18 cellular contexts compared by ENCODE assay signal in genomic region chr19:4585556-4585955, GRCh38. TPM values are rescaled to one million over a fixed set of nuclear protein-coding genes. Genes with fewer than 3 reads are reported as not detected.
A peak's percentile ranks its signal among the peaks of the same experiment; 100 is the strongest.
DNase-seq lines count a peak whose midpoint lies in the region; ATAC-seq, FAIRE-seq and TF ChIP-seq lines count a peak whose summit lies in the region.
"Had no signal": no experiment of that assay in that cellular context is flagged by ENCODE, and none has a peak within 500 bp of the region (broad histone marks: within the 10 kb centered on the region; RNA-seq: fewer than 3 reads in every experiment).

No MANE protein-coding gene starts in this region.

- H3K27me3 Mint-ChIP-seq in glutamatergic neuron (ENCODE audit: unreplicated experiment) = peaks cover 14% of the 10 kb centered on the region

- no peaks in the 10 kb centered on the region for H3K79me2 ChIP-seq in osteoblast (ENCODE audit: insufficient read depth, low read length)

- no peak for TF ChIP-seq RAD21 in A549 (conservative IDR thresholded peaks at IDR 0.05 in 1 of 2, IDR thresholded peaks at IDR 0.05 in 1 of 2)

- no peak for DNase-seq in A549 (ENCODE audit: low read depth in 1 of 2, low spot score in 1 of 2)
- DNase-seq in SJCRH30 = no peak
- DNase-seq in glutamatergic neuron = no peak
- DNase-seq in osteoblast (ENCODE audit: insufficient read length, low spot score, missing footprints) = peak; percentile 47
- DNase-seq in GM12892 (ENCODE audit: insufficient read length) = no peak
- DNase-seq: Calu3; CD4-positive, alpha-beta T cell; EL; KBM-7; NCI-H1694 treated with DMSO at 0.1 percent for 48 hours; Peyer's patch had no signal

- H3K27ac ChIP-seq in A549 (no peak overlapping the region), SJCRH30 (peak overlapping the region; percentile 81; the same call in 1 of the 2 replicates), osteoblast (ENCODE audit: low read depth, low read length) (no peak overlapping the region)
- H3K27ac ChIP-seq: Peyer's patch had no signal

- CTCF ChIA-PET in A549 (lab: Yijun Ruan, JAX) = interaction anchor here (0.9 to 11.7 kb wide), 5 partner anchors 9 to 323 kb away, joined by 3 to 97 read pairs (median 6); no protein-coding TSS in a partner anchor

- no peaks in the 10 kb centered on the region for H3K36me3 Mint-ChIP-seq in glutamatergic neuron (ENCODE audit: unreplicated experiment)

- no peaks in the 10 kb centered on the region for H3K27me3 ChIP-seq in SJCRH30
- H3K27me3 ChIP-seq in osteoblast (ENCODE audit: insufficient read depth, low read length) = peaks cover 30% of the 10 kb centered on the region

- POLR2A ChIA-PET in A549 (lab: Yijun Ruan, JAX) = no interaction called here

- ATAC-seq in A549 (no peak), GM21576 (IDR thresholded peaks at IDR 0.05; ENCODE audit: unreplicated experiment) (no peak), HG02759 (IDR thresholded peaks at IDR 0.05; ENCODE audit: unreplicated experiment) (no peak)
- ATAC-seq: GM12878 had no signal

- no peak overlapping the region for H3K4me3 ChIP-seq in A549
- H3K4me3 ChIP-seq in SJCRH30 = no peak overlapping the region
- H3K4me3 ChIP-seq in osteoblast (ENCODE audit: insufficient read depth, low read length) = no peak overlapping the region
- H3K4me3 ChIP-seq: GM12878 had no signal

- no peaks in the 10 kb centered on the region for H3K9me3 ChIP-seq in A549
- H3K9me3 ChIP-seq in SJCRH30 (replicated peaks) = no peaks in the 10 kb centered on the region
- no peaks in the 10 kb centered on the region for H3K9me3 ChIP-seq in osteoblast (ENCODE audit: low read depth, low read length)
- H3K9me3 ChIP-seq: Peyer's patch had no signal

- H3K4me1 ChIP-seq in A549 = peaks cover 16% of the 10 kb centered on the region
- peaks cover 31% of the 10 kb centered on the region for H3K4me1 ChIP-seq in SJCRH30
- no peaks in the 10 kb centered on the region for H3K4me1 ChIP-seq in osteoblast (ENCODE audit: insufficient read depth, low read length)

- peak overlapping the region; percentile 63 for H3K4me3 Mint-ChIP-seq in glutamatergic neuron (ENCODE audit: unreplicated experiment)
- H3K4me3 Mint-ChIP-seq: CD4-positive, alpha-beta T cell had no signal

- no peak overlapping the region for H2AFZ ChIP-seq in osteoblast (ENCODE audit: low read length)

- WGBS in A549 (ENCODE audit: missing lambda C conversion rate) = 71% methylated on average over 1 of the region's 1 CpG

- peaks cover 13% of the 10 kb centered on the region for H3K9me3 Mint-ChIP-seq in glutamatergic neuron (ENCODE audit: unreplicated experiment)
- H3K9me3 Mint-ChIP-seq: CD4-positive, alpha-beta T cell had no signal

- no peak for FAIRE-seq in A549 (lab: Jason Lieb, UNC)
- no peak for FAIRE-seq in GM12892 (lab: Jason Lieb, UNC)
- FAIRE-seq: A204.1, GM12878 had no signal

- peak overlapping the region; percentile 87 for H3K27ac Mint-ChIP-seq in glutamatergic neuron (ENCODE audit: unreplicated experiment)
- H3K27ac Mint-ChIP-seq: CD4-positive, alpha-beta T cell had no signal

- TF ChIP-seq EP300 in A549 (IDR thresholded peaks at IDR 0.05) = no peak

- H4K20me1 ChIP-seq in osteoblast (ENCODE audit: insufficient read depth, low read length) = no peaks in the 10 kb centered on the region

- H3K4me2 ChIP-seq in A549 (no peak overlapping the region), osteoblast (ENCODE audit: insufficient read depth, low read length) (no peak overlapping the region)

- no peak for TF ChIP-seq CTCF in A549 (IDR thresholded peaks at IDR 0.05)
- no peak for TF ChIP-seq CTCF in glutamatergic neuron (IDR thresholded peaks at IDR 0.05; ENCODE audit: partially characterized antibody, unreplicated experiment)
- TF ChIP-seq CTCF in osteoblast (IDR thresholded peaks at IDR 0.05; ENCODE audit: extremely low read depth, low read depth, low read length) = no peak

- peaks cover 18% of the 10 kb centered on the region for H3K4me1 Mint-ChIP-seq in glutamatergic neuron (ENCODE audit: low read depth, unreplicated experiment)

- TF ChIP-seq POLR2A in A549 (IDR thresholded peaks at IDR 0.05; ENCODE audit: low read length) (no peak), GM12892 (IDR thresholded peaks at IDR 0.05; ENCODE audit: low read depth, low read length) (no peak)

- no peaks in the 10 kb centered on the region for H3K36me3 ChIP-seq in SJCRH30
- H3K36me3 ChIP-seq in osteoblast (ENCODE audit: insufficient read depth, low read length) = no peaks in the 10 kb centered on the region
- H3K36me3 ChIP-seq: Peyer's patch had no signal

TF ChIP-seq in A549, 52 proteins besides CTCF, POLR2A, EP300 and RAD21:
- TF ChIP-seq SMC3 (IDR thresholded peaks at IDR 0.05) (no peak), ZFP36 (IDR thresholded peaks at IDR 0.05; ENCODE audit: borderline replicate concordance, partially characterized antibody) (peak; percentile 99)

RNA-seq across cellular contexts. Expression of gene SEMA6B, which starts 26.1 kb away (rescaled TPM):
- polyA plus RNA-seq in A549 (2011; rRNA removed) (5.4 and 5.7 TPM in 2 replicates), A549 (2017; fragmentation: RNase III; extraction: RNeasy Plus Mini Kit Qiagen cat#74134 plus additional on column Dnase treatment) (8.0 to 9.0 TPM (median 9.0 TPM) in 3 replicates)
- polyA plus RNA-seq in A549 (2012; cell fraction: cytosol; rRNA removed) = 8.7 and 11.2 TPM in 2 replicates
- polyA plus RNA-seq in A549 (2012; cell fraction: nucleus; rRNA removed) = 10.1 and 12.4 TPM in 2 replicates
- polyA minus RNA-seq in A549 (2011; rRNA and poly(A)+ RNA removed) = 16.0 and 17.2 TPM in 2 replicates
- 108 and 116 TPM in 2 replicates for total RNA-seq in SJCRH30 (2014; rRNA removed; shearing (Covaris generic))
- total RNA-seq in glutamatergic neuron (ENCODE audit: unreplicated experiment) (234 TPM), osteoblast (0.29 and 0.36 TPM in 2 replicates)
- not detected for polyA plus RNA-seq in GM12892 (2012; ENCODE audit: missing spikeins)
- polyA plus RNA-seq: GM12878 had no signal

RNA-seq across cellular contexts. Expression of gene LRG1, which starts 45.7 kb away (rescaled TPM):
- polyA plus RNA-seq in A549 (2011; rRNA removed) (0.18 and 0.21 TPM in 2 replicates), A549 (2017; fragmentation: RNase III; extraction: RNeasy Plus Mini Kit Qiagen cat#74134 plus additional on column Dnase treatment) (0.03 to 0.04 TPM in 2 of 3 replicates, not detected in the other)
- polyA plus RNA-seq in A549 (2012; cell fraction: cytosol; rRNA removed) = 0.03 and 0.05 TPM in 2 replicates
- 0.05 and 0.09 TPM in 2 replicates for polyA plus RNA-seq in A549 (2012; cell fraction: nucleus; rRNA removed)
- 0.08 and 0.19 TPM in 2 replicates for polyA minus RNA-seq in A549 (2011; rRNA and poly(A)+ RNA removed)
- 0.15 and 0.38 TPM in 2 replicates for total RNA-seq in SJCRH30 (2014; rRNA removed; shearing (Covaris generic))
- total RNA-seq in glutamatergic neuron (ENCODE audit: unreplicated experiment) (1.0 TPM), osteoblast (not detected in 2 replicates)
- polyA plus RNA-seq in GM12892 (2012; ENCODE audit: missing spikeins) = 2.8 TPM
- total RNA-seq: CD4-positive, alpha-beta T cell had no signal

RNA-seq across cellular contexts. Expression of gene PLIN5, which starts 50.5 kb away (rescaled TPM):
- polyA plus RNA-seq in A549 (2011; rRNA removed) = 0.04 and 0.25 TPM in 2 replicates
- 0.04 and 0.05 TPM in 2 replicates for polyA plus RNA-seq in A549 (2012; cell fraction: cytosol; rRNA removed)
- 0.31 and 0.49 TPM in 2 replicates for polyA plus RNA-seq in A549 (2012; cell fraction: nucleus; rRNA removed)
- 0.08 to 0.11 TPM in 2 of 3 replicates, not detected in the other for polyA plus RNA-seq in A549 (2017; fragmentation: RNase III; extraction: RNeasy Plus Mini Kit Qiagen cat#74134 plus additional on column Dnase treatment)
- polyA minus RNA-seq in A549 (2011; rRNA and poly(A)+ RNA removed) = not detected in 2 replicates
- total RNA-seq in SJCRH30 (2014; rRNA removed; shearing (Covaris generic)) = 0.38 and 1.1 TPM in 2 replicates
- total RNA-seq in glutamatergic neuron (ENCODE audit: unreplicated experiment) = 0.54 TPM
- 0.36 TPM in 1 of 2 replicates, not detected in the other for total RNA-seq in osteoblast
- polyA plus RNA-seq in GM12892 (2012; ENCODE audit: missing spikeins) = 0.32 TPM
- total RNA-seq: NCI-H460, SK-MEL-5 had no signal
- polyA plus RNA-seq: BJ had no signal

RNA-seq across cellular contexts. Expression of gene TNFAIP8L1, which starts 53.8 kb away (rescaled TPM):
- polyA plus RNA-seq in A549 (2011; rRNA removed) = 3.2 TPM in 2 replicates
- polyA plus RNA-seq in A549 (2012; cell fraction: cytosol; rRNA removed) = 3.5 and 4.9 TPM in 2 replicates
- 3.0 TPM in 2 replicates for polyA plus RNA-seq in A549 (2012; cell fraction: nucleus; rRNA removed)
- 4.9 to 5.9 TPM (median 5.4 TPM) in 3 replicates for polyA plus RNA-seq in A549 (2017; fragmentation: RNase III; extraction: RNeasy Plus Mini Kit Qiagen cat#74134 plus additional on column Dnase treatment)
- 2.7 and 3.2 TPM in 2 replicates for polyA minus RNA-seq in A549 (2011; rRNA and poly(A)+ RNA removed)
- total RNA-seq in SJCRH30 (2014; rRNA removed; shearing (Covaris generic)) = 8.5 and 8.8 TPM in 2 replicates
- total RNA-seq in glutamatergic neuron (ENCODE audit: unreplicated experiment) = 23.6 TPM
- 1.8 TPM in 2 replicates for total RNA-seq in osteoblast
- 6.7 TPM for polyA plus RNA-seq in GM12892 (2012; ENCODE audit: missing spikeins)

Comparison
In these comparisons a context has a peak if more than half of its experiments do, and no peak if none do; other contexts are left out.
1. RNA of gene SEMA6B, which starts 26.1 kb away (total RNA-seq): 234 TPM in glutamatergic neuron (single experiment) and 108 to 116 TPM in SJCRH30; 0.29 to 0.36 TPM in osteoblast; every median in the first group is over 10 times any median in the second.